Comparison of ENCODE assay signal across 8 cellular contexts in genomic region chr12:75481774-75482173, GRCh38. TPM values are rescaled to one million over a fixed set of nuclear protein-coding genes. Genes with fewer than 3 reads are reported as not detected.
A peak's percentile ranks its signal among the peaks of the same experiment; 100 is the strongest.
DNase-seq lines count a peak whose midpoint lies in the region; ATAC-seq and TF ChIP-seq lines count a peak whose summit lies in the region.

No MANE protein-coding gene starts in this region.

- intact Hi-C loops in activated CD4-positive, alpha-beta T cell treated with anti-CD3 and anti-CD28 coated beads for 36 hours (cut with DNase I, micrococcal nuclease), result loop anchor here (2.0 to 10.0 kb wide), 6 partner anchors 147 to 973 kb away; partner anchors contain the start of genes BBS10 (in 2 of the 2), GLIPR1L1 (in 2 of the 2) and PHLDA1 (in 1 of the 2)

- peak overlapping the region; percentile 89 for H3K27ac Mint-ChIP-seq in activated CD4-positive, alpha-beta T cell treated with anti-CD3 and anti-CD28 coated beads for 36 hours
- peak overlapping the region; percentile 95 to 98 for H3K27ac Mint-ChIP-seq in T-cell

- no peaks in the 10 kb centered on the region for H3K9me3 Mint-ChIP-seq in activated CD4-positive, alpha-beta T cell treated with anti-CD3 and anti-CD28 coated beads for 36 hours (ENCODE audit: low read depth)
- H3K9me3 Mint-ChIP-seq in T-cell, result no peaks in the 10 kb centered on the region

- peak overlapping the region; percentile 93 for H3K4me3 Mint-ChIP-seq in activated CD4-positive, alpha-beta T cell treated with anti-CD3 and anti-CD28 coated beads for 36 hours
- H3K4me3 Mint-ChIP-seq in T-cell, result peak overlapping the region; percentile 96 to 98 (median 98)

- peaks cover 0 to 20% (median 10%) of the 10 kb centered on the region in 5 donors for H3K4me1 ChIP-seq in subcutaneous abdominal adipose tissue (ENCODE audit: control insufficient read depth in 5 of 5, insufficient read depth in 5 of 5, low read length in 5 of 5)

- no peak for ATAC-seq in activated CD4-positive, alpha-beta T cell treated with anti-CD3 and anti-CD28 coated beads for 36 hours
- ATAC-seq in T-cell (replicated peaks in 1 of 4) (no peak), HG02981 (IDR thresholded peaks at IDR 0.05; ENCODE audit: unreplicated experiment) (no peak)

- no peaks in the 10 kb centered on the region for H3K36me3 ChIP-seq in subcutaneous abdominal adipose tissue (ENCODE audit: control insufficient read depth in 5 of 5, insufficient read depth in 5 of 5, low read length in 5 of 5)

- POLR2A ChIA-PET in activated CD4-positive, alpha-beta T cell treated with anti-CD3 and anti-CD28 coated beads for 36 hours (lab: Charles Lee), result no interaction called here
- POLR2A ChIA-PET in T-cell (lab: Charles Lee), result interaction anchor here (1.3 to 4.7 kb wide), 5 partner anchors 12 to 90 kb away, joined by 3 to 21 read pairs (median 11); partner anchors contain the start of genes GLIPR1L2 (in 1 of the 2) and KRR1 (in 1 of the 2)

- TF ChIP-seq CTCF in fibroblast of villous mesenchyme (IDR thresholded peaks at IDR 0.05; ENCODE audit: insufficient read depth, low read depth, low read length), result no peak

- H3K4me3 ChIP-seq in fibroblast of villous mesenchyme (ENCODE audit: low read depth, low read length) (peak overlapping the region; percentile 61), subcutaneous abdominal adipose tissue (ENCODE audit: low read depth in 1 of 5, low read length in 5 of 5) (peak overlapping the region; percentile 39 to 69 (median 60))

- CTCF ChIA-PET in activated CD4-positive, alpha-beta T cell treated with anti-CD3 and anti-CD28 coated beads for 36 hours (lab: Charles Lee), result interaction anchor here (5.5 to 6.9 kb wide), 2 partner anchors 18 to 26 kb away, joined by 35 to 147 read pairs; no protein-coding TSS in a partner anchor
- CTCF ChIA-PET in T-cell (lab: Charles Lee), result interaction anchor here (0.7 to 7.4 kb wide), 5 partner anchors 30 to 443 kb away, joined by 3 to 63 read pairs (median 5); partner anchors contain the start of genes GLIPR1L2 (in 1 of the 2) and KRR1 (in 1 of the 2)

- no peaks in the 10 kb centered on the region for H3K27me3 ChIP-seq in subcutaneous abdominal adipose tissue (ENCODE audit: control insufficient read depth in 5 of 5, insufficient read depth in 4 of 5, low read length in 5 of 5)

- H3K9me3 ChIP-seq in subcutaneous abdominal adipose tissue (ENCODE audit: control insufficient read depth in 5 of 5, low read length in 5 of 5), result no peaks in the 10 kb centered on the region

- H3K4me1 Mint-ChIP-seq in activated CD4-positive, alpha-beta T cell treated with anti-CD3 and anti-CD28 coated beads for 36 hours, result peaks cover 88% of the 10 kb centered on the region
- H3K4me1 Mint-ChIP-seq in T-cell, result peaks cover 78 to 91% (median 89%) of the 10 kb centered on the region in 3 donors

- peaks cover 6% of the 10 kb centered on the region for H3K36me3 Mint-ChIP-seq in activated CD4-positive, alpha-beta T cell treated with anti-CD3 and anti-CD28 coated beads for 36 hours (ENCODE audit: low read depth)
- peaks cover 27% of the 10 kb centered on the region for H3K36me3 Mint-ChIP-seq in T-cell

- DNase-seq in activated CD4-positive, alpha-beta T cell treated with anti-CD3 and anti-CD28 coated beads for 36 hours, result no peak
- DNase-seq in activated CD4-positive, alpha-beta T cell treated with anti-CD3 and anti-CD28 coated beads, Interleukin-2, amount 50 U/mL, for 1 hour, result no peak
- DNase-seq in T-cell (no peak), fibroblast of villous mesenchyme (ENCODE audit: low read depth) (peak; percentile 81), NCI-H128 (lab: John Stamatoyannopoulos, UW; ENCODE audit: unreplicated experiment) (no peak), NCI-H187 treated with DMSO at 0.1 percent for 48 hours (lab: John Stamatoyannopoulos, UW) (no peak)

- H3K27me3 Mint-ChIP-seq in activated CD4-positive, alpha-beta T cell treated with anti-CD3 and anti-CD28 coated beads for 36 hours, result no peaks in the 10 kb centered on the region
- H3K27me3 Mint-ChIP-seq in T-cell, result no peaks in the 10 kb centered on the region

- H3K9ac ChIP-seq in subcutaneous abdominal adipose tissue (ENCODE audit: low read length in 5 of 5), result peak overlapping the region in 1 of 5 donors; percentile 71

- peak overlapping the region; percentile 81 for H3K27ac ChIP-seq in subcutaneous abdominal adipose tissue (ENCODE audit: low read depth, low read length)

RNA-seq across cellular contexts. Expression of gene GLIPR1, which starts 1.2 kb away (rescaled TPM):
- 1 to 10 TPM; 8.7 to 9.3 TPM for total RNA-seq in activated CD4-positive, alpha-beta T cell treated with anti-CD3 and anti-CD28 coated beads for 36 hours
- total RNA-seq in T-cell (100 to 1,000 TPM in 1 of 5 donors, 10 to 100 TPM in 4; 42.9 to 102 (median 53.5) TPM), fibroblast of villous mesenchyme (51.5 and 60.0 TPM in 2 replicates)

RNA-seq across cellular contexts. Expression of gene KRR1, which starts 29.6 kb away (rescaled TPM):
- 100 to 1,000 TPM; 122 to 147 TPM for total RNA-seq in activated CD4-positive, alpha-beta T cell treated with anti-CD3 and anti-CD28 coated beads for 36 hours
- total RNA-seq in T-cell, result 100 to 1,000 TPM in 2 of 5 donors, 10 to 100 TPM in 3; 53.7 to 122 (median 66.5) TPM
- 27.4 and 31.1 TPM in 2 replicates for total RNA-seq in fibroblast of villous mesenchyme
